Comparison of ENCODE assay signal across 21 cellular contexts in genomic region chr12:125097427-125097826, GRCh38.
"Had no signal": no experiment of that assay in that cellular context is flagged by ENCODE, and none has a peak within 500 bp of the region (broad histone marks: within the 10 kb centered on the region; RNA-seq: fewer than 3 reads in every experiment).

No MANE protein-coding gene starts in this region.

- H3K27ac Mint-ChIP-seq: activated CD8-positive, alpha-beta T cell treated with anti-CD3 and anti-CD28 coated beads for 36 hours; activated naive CD4-positive, alpha-beta T cell treated with anti-CD3 and anti-CD28 coated beads, Interleukin-2, amount 10 ng/mL, durations not matched to agents 7 days and 5 days; activated naive CD8-positive, alpha-beta T cell treated with anti-CD3 and anti-CD28 coated beads for 36 hours; activated T-cell treated with anti-CD3 and anti-CD28 coated beads, Interleukin-2, amount 50 U/mL, for 72 hours; activated T-helper 2 cell treated with anti-CD3 and anti-CD28 coated beads, Interferon-gamma antibody, Interleukin-2, Interleukin-4, amounts not matched to agents 10 μg/mL and 5 μg/mL and 100 μg/mL, durations not matched to agents 14 hours and 24 hours and 36 hours; T-helper 17 cell had no signal

- H3K36me3 Mint-ChIP-seq: activated naive CD4-positive, alpha-beta T cell treated with anti-CD3 and anti-CD28 coated beads, Interleukin-2, amount 10 ng/mL, durations not matched to agents 7 days and 5 days; activated naive CD8-positive, alpha-beta T cell treated with anti-CD3 and anti-CD28 coated beads for 36 hours had no signal

- ATAC-seq: activated CD8-positive, alpha-beta T cell treated with anti-CD3 and anti-CD28 coated beads for 36 hours; activated T-cell treated with anti-CD3 and anti-CD28 coated beads, Interleukin-2, amount 50 U/mL, for 72 hours; PC-3; T-helper 17 cell had no signal

- H3K27me3 Mint-ChIP-seq: activated CD8-positive, alpha-beta T cell treated with anti-CD3 and anti-CD28 coated beads for 36 hours; activated naive CD4-positive, alpha-beta T cell treated with anti-CD3 and anti-CD28 coated beads, Interleukin-2, amount 10 ng/mL, durations not matched to agents 7 days and 5 days; activated naive CD8-positive, alpha-beta T cell treated with anti-CD3 and anti-CD28 coated beads for 36 hours; T-helper 17 cell had no signal

- H3K4me3 Mint-ChIP-seq: activated CD8-positive, alpha-beta T cell treated with anti-CD3 and anti-CD28 coated beads for 36 hours; activated naive CD4-positive, alpha-beta T cell treated with anti-CD3 and anti-CD28 coated beads, Interleukin-2, amount 10 ng/mL, durations not matched to agents 7 days and 5 days; activated naive CD8-positive, alpha-beta T cell treated with anti-CD3 and anti-CD28 coated beads for 36 hours; activated T-cell treated with anti-CD3 and anti-CD28 coated beads, Interleukin-2, amount 50 U/mL, for 72 hours; T-helper 17 cell had no signal

- DNase-seq: activated CD4-positive, CD25-positive, alpha-beta regulatory T cell; activated CD8-positive, alpha-beta memory T cell treated with anti-CD3 and anti-CD28 coated beads, Interleukin-2, amount 50 U/mL, for 4 hours; activated CD8-positive, alpha-beta T cell treated with anti-CD3 and anti-CD28 coated beads for 36 hours; activated gamma-delta T cell treated with Interleukin-2 at 50 U/mL for 16 hours; activated naive CD4-positive, alpha-beta T cell treated with anti-CD3 and anti-CD28 coated beads, Interleukin-2, amount 10 ng/mL, durations not matched to agents 7 days and 5 days; activated naive CD8-positive, alpha-beta T cell treated with anti-CD3 and anti-CD28 coated beads for 36 hours; activated T-cell treated with anti-CD3 and anti-CD28 coated beads, Interleukin-2, amount 50 U/mL, for 72 hours; brain microvascular endothelial cell; KBM-7; NCI-H1105; NCI-H1436; NCI-H1694 treated with DMSO at 0.1 percent for 48 hours; NCI-H2081; NCI-H510A treated with DMSO at 0.1 percent for 48 hours; NCI-H69; PC-3; SHP77 treated with DMSO at 0.1 percent for 48 hours; T-helper 17 cell; T-helper 9 cell had no signal

- H3K27ac ChIP-seq: brain microvascular endothelial cell, VCaP had no signal

- H3K9me3 Mint-ChIP-seq: activated CD8-positive, alpha-beta T cell treated with anti-CD3 and anti-CD28 coated beads for 36 hours; activated naive CD4-positive, alpha-beta T cell treated with anti-CD3 and anti-CD28 coated beads, Interleukin-2, amount 10 ng/mL, durations not matched to agents 7 days and 5 days; activated naive CD8-positive, alpha-beta T cell treated with anti-CD3 and anti-CD28 coated beads for 36 hours; activated T-cell treated with anti-CD3 and anti-CD28 coated beads, Interleukin-2, amount 50 U/mL, for 72 hours; activated T-helper 2 cell treated with anti-CD3 and anti-CD28 coated beads, Interferon-gamma antibody, Interleukin-2, Interleukin-4, amounts not matched to agents 10 μg/mL and 5 μg/mL and 100 μg/mL, durations not matched to agents 14 hours and 24 hours and 36 hours had no signal

- H3K27me3 ChIP-seq: brain microvascular endothelial cell had no signal
